8 cellular contexts compared by ENCODE assay signal in genomic region chr2:238847841-238848565, GRCh38. TPM values are rescaled to one million over a fixed set of nuclear protein-coding genes. Genes with fewer than 3 reads are reported as not detected.
DNase-seq lines count a peak whose midpoint lies in the region; ATAC-seq and TF ChIP-seq lines count a peak whose summit lies in the region.

Gene TWIST2 (plus strand): TSS chr2:238848085. CDS start chr2:238848216, 131 bp downstream.

- no peak within 1 kb of the TSS for H3K9ac ChIP-seq in muscle layer of colon (ENCODE audit: low read length)

- H3K4me3 ChIP-seq in NB4 (ENCODE audit: low read depth, low read length) (no peak within 1 kb of the TSS), epithelial cell of proximal tubule (ENCODE audit: low read depth, low read length) (peak within 1 kb of the TSS; percentile 51), muscle layer of colon (ENCODE audit: low read depth in 1 of 2, low read length in 2 of 2) (peak within 1 kb of the TSS; percentile 70 to 75)

- H3K27ac ChIP-seq in muscle layer of colon (ENCODE audit: low read depth, low read length) = peak within 1 kb of the TSS; percentile 80

- DNase-seq in ACHN (peak; percentile 77), NB4 (ENCODE audit: low read depth) (peak; percentile 40), epithelial cell of proximal tubule (ENCODE audit: low read depth) (no peak), SKM-1 (lab: John Stamatoyannopoulos, UW; ENCODE audit: unreplicated experiment) (no peak)
- DNase-seq in activated CD4-positive, CD25-positive, alpha-beta regulatory T cell (lab: John Stamatoyannopoulos, UW) = no peak

- peaks cover 0 to 23% of the 10 kb centered on the region in 2 donors for H3K27me3 ChIP-seq in muscle layer of colon (ENCODE audit: control insufficient read depth in 1 of 2, insufficient read depth in 2 of 2, low read length in 2 of 2)

- TF ChIP-seq POLR2A in NB4 (IDR thresholded peaks at IDR 0.05; ENCODE audit: extremely low read depth, insufficient read length) = no peak

- no peaks in the 10 kb centered on the region for H3K9me3 ChIP-seq in muscle layer of colon (ENCODE audit: low read length)

- TF ChIP-seq CTCF in NB4 (IDR thresholded peaks at IDR 0.05; ENCODE audit: low read depth, low read length) (no peak), epithelial cell of proximal tubule (conservative IDR thresholded peaks at IDR 0.05; ENCODE audit: low read depth, low read length) (no peak)

- H3K36me3 ChIP-seq in muscle layer of colon (ENCODE audit: insufficient read depth, low read length) = no peaks in the 10 kb centered on the region

- no peaks in the 10 kb centered on the region for H3K4me1 ChIP-seq in muscle layer of colon (ENCODE audit: insufficient read depth, low read length)

- ATAC-seq in GM18907 (IDR thresholded peaks at IDR 0.05; ENCODE audit: unreplicated experiment) (no peak), GM21786 (IDR thresholded peaks at IDR 0.05; ENCODE audit: unreplicated experiment) (no peak)

- in situ Hi-C loops in ACHN (cut with HindIII; ENCODE audit: low pct_ligation_motif_present, low pct_unique_long_range_greater_than_20kb, low sequenced_read_pairs) = no loop called here

RNA-seq across cellular contexts. Expression of gene TWIST2, which starts in this region (rescaled TPM):
- total RNA-seq in epithelial cell of proximal tubule = 0.46 and 1.8 TPM in 2 replicates

Comparison
In these comparisons a context has a peak if more than half of its experiments do, and no peak if none do; other contexts are left out.
1. DNase-seq: peak in ACHN (single experiment) and NB4 (single experiment); none in epithelial cell of proximal tubule (single experiment), activated CD4-positive, CD25-positive, alpha-beta regulatory T cell (0 of 4) and SKM-1 (single experiment).